In the genomic region with DNA sequence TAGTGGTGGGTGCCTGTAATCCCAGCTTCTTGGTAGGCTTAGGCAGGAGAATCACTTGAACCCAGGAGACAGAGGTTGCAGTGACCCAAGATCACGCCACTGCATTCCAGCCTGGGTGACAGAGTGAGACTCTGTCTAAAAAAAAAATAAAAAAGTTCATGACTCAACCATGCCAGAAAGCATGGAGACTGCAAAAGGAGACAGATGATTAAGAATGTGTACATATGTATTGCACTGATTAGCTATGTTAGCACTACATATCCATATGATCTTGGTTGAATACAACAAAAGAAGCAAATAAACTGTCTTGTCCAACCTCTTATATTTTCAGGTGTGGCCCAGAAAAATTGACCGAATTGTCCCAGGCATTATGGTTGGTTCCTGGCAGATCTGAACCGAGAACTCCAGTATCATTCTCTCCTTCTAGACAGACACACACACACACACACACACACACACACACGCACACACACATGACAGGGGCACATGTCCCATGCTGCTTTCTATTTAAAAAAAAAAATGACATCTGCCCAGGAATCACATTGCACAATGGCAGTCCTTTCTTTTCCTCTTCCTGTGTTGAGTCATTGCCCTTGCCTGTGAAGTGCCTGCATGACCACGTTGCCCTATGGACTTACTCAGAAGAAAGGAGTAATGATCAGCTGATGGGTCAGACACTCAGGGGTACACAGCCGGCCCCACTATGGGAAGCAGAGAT, we compare ENCODE assay signal across 13 cellular contexts.
DNase-seq lines count a peak whose midpoint lies in the region; ATAC-seq, FAIRE-seq and TF ChIP-seq lines count a peak whose summit lies in the region.
"Had no signal": no experiment of that assay in that cellular context is flagged by ENCODE, and none has a peak within 500 bp of the region (broad histone marks: within the 10 kb centered on the region; RNA-seq: fewer than 3 reads in every experiment).

No MANE protein-coding gene starts in this region.

- H3K4me1 ChIP-seq in H1 (replicated peaks in 1 of 4; ENCODE audit: control insufficient read depth in 3 of 4, insufficient read depth in 4 of 4, low read length in 3 of 4), result no peaks in the 10 kb centered on the region

- no peak overlapping the region for H3K4ac ChIP-seq in H1 (replicated peaks; ENCODE audit: insufficient read length, low read depth, low read length)

- no peak for TF ChIP-seq CTCF in NB4 (IDR thresholded peaks at IDR 0.05; ENCODE audit: low read depth, low read length)
- no peak for TF ChIP-seq CTCF in H1 (IDR thresholded peaks at IDR 0.05; ENCODE audit: control extremely low read depth in 1 of 3, insufficient read depth in 1 of 3, low read depth in 1 of 3, low read length in 3 of 3)
- TF ChIP-seq CTCF in neural crest cell (conservative IDR thresholded peaks at IDR 0.05), result no peak

- no peak overlapping the region for H3K56ac ChIP-seq in H1 (replicated peaks; ENCODE audit: insufficient read length, low read depth, low read length)

- H3K4me3 ChIP-seq in NB4 (ENCODE audit: low read depth, low read length) (no peak overlapping the region), H1 (ENCODE audit: extremely low read depth in 1 of 4, insufficient read depth in 2 of 4, low read depth in 3 of 4, low read length in 4 of 4) (no peak overlapping the region)

- TF ChIP-seq EP300 in H1 (IDR thresholded peaks at IDR 0.05; ENCODE audit: borderline replicate concordance in 1 of 2, low read depth in 2 of 2, low read length in 2 of 2), result no peak

- no peaks in the 10 kb centered on the region for H3K27me3 ChIP-seq in H1 (replicated peaks in 1 of 4; ENCODE audit: control insufficient read depth in 3 of 4, extremely low read depth in 1 of 4, insufficient read depth in 3 of 4, low read length in 3 of 4)

- H3K27me3 Mint-ChIP-seq in neural crest cell (ENCODE audit: low read depth), result no peaks in the 10 kb centered on the region

- H2AK5ac ChIP-seq in H1 (ENCODE audit: low read depth, low read length), result no peak overlapping the region

- peaks cover 4% of the 10 kb centered on the region for H3K9me3 Mint-ChIP-seq in neural crest cell

- H4K91ac ChIP-seq in H1 (replicated peaks; ENCODE audit: insufficient read length, low read length), result no peak overlapping the region

- no peak overlapping the region for H2BK5ac ChIP-seq in H1 (ENCODE audit: low read depth, low read length)

- H3K18ac ChIP-seq in H1 (ENCODE audit: extremely low read depth, low read length), result no peak overlapping the region

- peak overlapping the region; percentile 44 for H3K27ac Mint-ChIP-seq in neural crest cell (ENCODE audit: unreplicated experiment)
- H3K27ac Mint-ChIP-seq: activated CD8-positive, alpha-beta T cell treated with anti-CD3 and anti-CD28 coated beads, Interleukin-2, amount 10 ng/mL, durations not matched to agents 7 days and 5 days had no signal

- H4K20me1 ChIP-seq in H1 (replicated peaks in 1 of 2; ENCODE audit: control insufficient read depth in 1 of 2, insufficient read depth in 2 of 2, low read length in 2 of 2), result no peaks in the 10 kb centered on the region

- no peak overlapping the region for H2BK12ac ChIP-seq in H1 (ENCODE audit: low read depth, low read length)

- no peak overlapping the region for H2BK20ac ChIP-seq in H1 (ENCODE audit: low read length)

- H3K9ac ChIP-seq in H1 (replicated peaks in 1 of 4; ENCODE audit: extremely low read depth in 1 of 4, low read depth in 3 of 4, low read length in 3 of 4), result no peak overlapping the region

- peak overlapping the region; percentile 68 for H3K4me3 Mint-ChIP-seq in neural crest cell
- H3K4me3 Mint-ChIP-seq: activated CD8-positive, alpha-beta T cell treated with anti-CD3 and anti-CD28 coated beads, Interleukin-2, amount 10 ng/mL, durations not matched to agents 7 days and 5 days had no signal

- peaks cover 38% of the 10 kb centered on the region for H3K4me1 Mint-ChIP-seq in neural crest cell

- no peak for TF ChIP-seq POLR2A in NB4 (IDR thresholded peaks at IDR 0.05; ENCODE audit: extremely low read depth, insufficient read length)
- no peak for TF ChIP-seq POLR2A in H1 (IDR thresholded peaks at IDR 0.05; ENCODE audit: control extremely low read depth in 1 of 2, low read depth in 2 of 2, low read length in 2 of 2)

- 0 out of 2 replicates have a peak overlapping the region, but pooled peaks have one; percentile 53 for H2BK15ac ChIP-seq in H1 (ENCODE audit: low read length)

- H3K23me2 ChIP-seq in H1 (ENCODE audit: low read depth, low read length), result no peaks in the 10 kb centered on the region; the same call in 1 of the 2 replicates

- no peak overlapping the region for H3K14ac ChIP-seq in H1 (ENCODE audit: insufficient read length)

- DNase-seq in DMS53 (lab: John Stamatoyannopoulos, UW) (peak; percentile 90), NB4 (ENCODE audit: low read depth) (peak; percentile 80), H1 (ENCODE audit: low read depth in 1 of 2, low spot score in 2 of 2) (no peak), neural crest cell (ENCODE audit: low read depth, low spot score) (no peak), activated gamma-delta T cell (lab: John Stamatoyannopoulos, UW) (no peak), NCI-H128 (lab: John Stamatoyannopoulos, UW; ENCODE audit: unreplicated experiment) (no peak)
- DNase-seq: activated CD8-positive, alpha-beta T cell treated with anti-CD3 and anti-CD28 coated beads, Interleukin-2, amount 10 ng/mL, durations not matched to agents 7 days and 5 days; DND-41; erythroblast; NCI-H187; SHP77 treated with DMSO at 0.1 percent for 48 hours had no signal

- H3K36me3 ChIP-seq in H1 (ENCODE audit: control insufficient read depth in 2 of 4, insufficient read depth in 4 of 4, low read length in 3 of 4), result no peaks in the 10 kb centered on the region

- H3K36me3 Mint-ChIP-seq in neural crest cell (ENCODE audit: low read depth), result peaks cover 3% of the 10 kb centered on the region

- CTCF ChIA-PET in H1 (lab: Charles Lee; ENCODE audit: partially characterized antibody), result interaction anchor here (0.9 to 1.3 kb wide), 3 partner anchors 13 to 24 kb away, joined by 3 to 7 read pairs (median 4); no protein-coding TSS in a partner anchor

- H3K9me3 ChIP-seq in H1 (ENCODE audit: insufficient read depth in 2 of 2, low read depth in 1 of 2, low read length in 1 of 2), result no peaks in the 10 kb centered on the region

- H3K79me2 ChIP-seq in H1 (ENCODE audit: control insufficient read depth in 1 of 2, insufficient read depth in 2 of 2, low read length in 2 of 2), result no peaks in the 10 kb centered on the region

- no peak overlapping the region for H2BK120ac ChIP-seq in H1 (replicated peaks; ENCODE audit: low read depth, low read length)

- POLR2A ChIA-PET in H1 (lab: Charles Lee; ENCODE audit: partially characterized antibody), result no interaction called here

- 88% methylated on average over 6 of the region's 6 CpGs; no CpG with 5 or more reads in 1 of the 2 experiments for WGBS in H1 (ENCODE audit: extremely low coverage in 1 of 2, insufficient coverage in 1 of 2, insufficient read length in 1 of 2, insufficient replicate concordance in 2 of 2, low coverage in 1 of 2, low lambda C conversion rate in 2 of 2, missing lambda C conversion rate in 1 of 2), 2 experiments

- H3K4me2 ChIP-seq in H1 (ENCODE audit: insufficient read depth in 1 of 2, low read depth in 2 of 2, low read length in 2 of 2), result no peak overlapping the region

- H2AFZ ChIP-seq in H1 (ENCODE audit: low read length), result no peak overlapping the region

- H3K23ac ChIP-seq in H1 (ENCODE audit: insufficient read length), result no peak overlapping the region

- H3K27ac ChIP-seq in H1 (ENCODE audit: low read depth, low read length), result no peak overlapping the region

- H4K5ac ChIP-seq in H1 (ENCODE audit: insufficient read length, low read depth, low read length), result no peak overlapping the region

- H3K79me1 ChIP-seq in H1 (ENCODE audit: low read depth, low read length), result no peaks in the 10 kb centered on the region

- H4K8ac ChIP-seq in H1 (ENCODE audit: extremely low read depth, insufficient read depth, low read length), result no peak overlapping the region

- ATAC-seq in GM19397 (IDR thresholded peaks at IDR 0.05; ENCODE audit: unreplicated experiment), result no peak
- no peak for ATAC-seq in GM18873 (IDR thresholded peaks at IDR 0.05; ENCODE audit: low FRiP score, unreplicated experiment)
- ATAC-seq: activated CD8-positive, alpha-beta T cell treated with anti-CD3 and anti-CD28 coated beads, Interleukin-2, amount 10 ng/mL, durations not matched to agents 7 days and 5 days had no signal

- TF ChIP-seq RAD21 in H1 (IDR thresholded peaks at IDR 0.05 in 1 of 2, conservative IDR thresholded peaks at IDR 0.05 in 1 of 2; ENCODE audit: low read depth in 2 of 2, low read length in 2 of 2), result no peak

- FAIRE-seq in H1 (lab: Jason Lieb, UNC), result no peak

TF ChIP-seq in H1, 55 proteins besides CTCF, POLR2A, EP300 and RAD21:
- TF ChIP-seq SUZ12 (IDR thresholded peaks at IDR 0.05; ENCODE audit: low read length), result no peak
- TF ChIP-seq BRCA1 (IDR thresholded peaks at IDR 0.05; ENCODE audit: low read depth, low read length), result no peak

Comparison
In these comparisons a context has a peak if more than half of its experiments do, and no peak if none do; other contexts are left out.
1. DNase-seq: peak in DMS53 (single experiment) and NB4 (single experiment); none in H1 (0 of 2), neural crest cell (single experiment), activated gamma-delta T cell (single experiment) and NCI-H128 (single experiment).